ENCODE assay signal across 27 cellular contexts in the genomic region with DNA sequence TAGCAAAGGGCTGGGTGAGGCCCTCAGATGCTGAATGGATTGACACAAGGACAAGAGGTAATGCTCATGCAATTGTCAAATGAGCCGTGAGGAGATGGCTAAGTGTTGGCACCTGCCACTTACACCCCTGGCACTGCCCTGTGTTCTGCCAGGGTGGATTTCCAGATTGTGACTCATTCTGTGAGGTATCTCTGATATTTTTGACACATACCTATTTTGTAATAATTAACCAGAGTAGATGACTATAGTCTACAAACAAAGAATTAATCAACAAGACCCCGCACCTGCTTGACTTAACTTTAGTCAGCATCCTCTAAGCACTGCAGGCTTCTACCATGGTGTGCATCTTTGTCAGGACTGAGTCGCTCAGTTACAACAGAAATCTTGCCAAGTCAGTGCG.
DNase-seq lines count a peak whose midpoint lies in the region; FAIRE-seq and TF ChIP-seq lines count a peak whose summit lies in the region.
"Had no signal": no experiment of that assay in that cellular context is flagged by ENCODE, and none has a peak within 500 bp of the region (broad histone marks: within the 10 kb centered on the region; RNA-seq: fewer than 3 reads in every experiment).

No MANE protein-coding gene starts in this region.

- no peaks in the 10 kb centered on the region for H3K9me3 Mint-ChIP-seq in Calu3 (ENCODE audit: low read depth, unreplicated experiment)

- H3K36me3 Mint-ChIP-seq in Calu3 (ENCODE audit: insufficient read depth, unreplicated experiment), result no peaks in the 10 kb centered on the region
- H3K36me3 Mint-ChIP-seq: brain; CD4-positive, CD25-positive, alpha-beta regulatory T cell; naive thymus-derived CD4-positive, alpha-beta T cell had no signal

- H3K4me3 Mint-ChIP-seq in Calu3 (ENCODE audit: low read depth, unreplicated experiment), result peak overlapping the region; percentile 61
- H3K4me3 Mint-ChIP-seq: activated naive CD8-positive, alpha-beta T cell treated with anti-CD3 and anti-CD28 coated beads, Interleukin-2, amount 50 U/mL, for 24 hours; brain; endodermal cell; naive thymus-derived CD4-positive, alpha-beta T cell; T-helper 17 cell had no signal

- H3K9me3 ChIP-seq in PC-9 (ENCODE audit: insufficient read depth, low read depth), result no peaks in the 10 kb centered on the region
- H3K9me3 ChIP-seq: right lobe of liver had no signal

- peak; percentile 53 for DNase-seq in Calu3
- peak; percentile 58 for DNase-seq in NCI-H1417 treated with DMSO at 0.1 percent for 48 hours (lab: John Stamatoyannopoulos, UW)
- DNase-seq in PC-9, result peak; percentile 60 to 96
- DNase-seq in kidney tubule cell (ENCODE audit: low spot score), result peak; percentile 99
- DNase-seq in GM19239 (ENCODE audit: insufficient read length, low spot score), result no peak
- DNase-seq in HPDE6-E6E7 (ENCODE audit: extremely low spot score), result no peak
- no peak for DNase-seq in frontal cortex (ENCODE audit: low spot score in 2 of 2)
- no peak for DNase-seq in stimulated activated CD4-positive, alpha-beta T cell treated with anti-CD3 and anti-CD28 coated beads, Interleukin-15, amount 100 ng/mL, for 24 hours
- DNase-seq: activated CD4-positive, alpha-beta T cell treated with anti-CD3 and anti-CD28 coated beads, Interleukin-2, amount 50 U/mL, for 4 hours; activated effector memory CD4-positive, alpha-beta T cell treated with Interleukin-2 at 50 U/mL for 16 hours; activated naive CD8-positive, alpha-beta T cell treated with anti-CD3 and anti-CD28 coated beads, Interleukin-2, amount 50 U/mL, for 24 hours; CD4-positive, CD25-positive, alpha-beta regulatory T cell; DMS153; endodermal cell; Karpas-422; left cardiac atrium; mesendoderm; naive thymus-derived CD4-positive, alpha-beta T cell; Peyer's patch; right lobe of liver; stomach; T-helper 17 cell; WERI-Rb-1 had no signal

- H3K27ac ChIP-seq in PC-9, result peak overlapping the region; percentile 43
- H3K27ac ChIP-seq: coronary artery, Peyer's patch, right lobe of liver, stomach, tibial nerve had no signal

- CTCF ChIA-PET in Calu3 (lab: Charles Lee), result interaction anchor here (1.5 kb wide), 1 partner anchor 17 kb away, joined by 4 read pairs; no protein-coding TSS in a partner anchor
- CTCF ChIA-PET in PC-9 (lab: Charles Lee), result no interaction called here

- no peaks in the 10 kb centered on the region for H3K36me3 ChIP-seq in PC-9 (ENCODE audit: low read depth)
- H3K36me3 ChIP-seq: Peyer's patch, right lobe of liver, stomach, tibial nerve had no signal

- H3K4me3 ChIP-seq in PC-9, result no peak overlapping the region
- H3K4me3 ChIP-seq: coronary artery, GM12878, Peyer's patch, right lobe of liver, stomach, tibial nerve had no signal

- no peaks in the 10 kb centered on the region for H3K9me2 ChIP-seq in PC-9 (ENCODE audit: insufficient read depth)

- H3K4me2 ChIP-seq in PC-9, result peak overlapping the region; percentile 63

- no peaks in the 10 kb centered on the region for H3K27me3 Mint-ChIP-seq in Calu3 (ENCODE audit: unreplicated experiment)
- H3K27me3 Mint-ChIP-seq: CD4-positive, CD25-positive, alpha-beta regulatory T cell had no signal

- peaks cover 18% of the 10 kb centered on the region for H3F3A ChIP-seq in PC-9 (ENCODE audit: insufficient read depth, low read depth)

- H4K20me1 ChIP-seq in PC-9 (ENCODE audit: insufficient read depth), result no peaks in the 10 kb centered on the region

- peaks cover 27% of the 10 kb centered on the region for H3K4me1 Mint-ChIP-seq in Calu3 (ENCODE audit: low read depth, unreplicated experiment)
- H3K4me1 Mint-ChIP-seq: activated naive CD8-positive, alpha-beta T cell treated with anti-CD3 and anti-CD28 coated beads, Interleukin-2, amount 50 U/mL, for 24 hours; CD4-positive, CD25-positive, alpha-beta regulatory T cell; naive thymus-derived CD4-positive, alpha-beta T cell; T-helper 17 cell had no signal

- peak overlapping the region; percentile 84 for H3K27ac Mint-ChIP-seq in Calu3 (ENCODE audit: unreplicated experiment)
- H3K27ac Mint-ChIP-seq: activated naive CD8-positive, alpha-beta T cell treated with anti-CD3 and anti-CD28 coated beads, Interleukin-2, amount 50 U/mL, for 24 hours; CD4-positive, CD25-positive, alpha-beta regulatory T cell; endodermal cell; naive thymus-derived CD4-positive, alpha-beta T cell; T-helper 17 cell had no signal

- TF ChIP-seq CTCF in Calu3 (IDR thresholded peaks at IDR 0.05; ENCODE audit: unreplicated experiment) (no peak), PC-9 (conservative IDR thresholded peaks at IDR 0.05) (no peak)

- H3K27me3 ChIP-seq in PC-9 (ENCODE audit: insufficient read depth, low read depth), result no peaks in the 10 kb centered on the region
- H3K27me3 ChIP-seq: Peyer's patch, right lobe of liver, tibial nerve had no signal

- no peaks in the 10 kb centered on the region for H3K79me2 ChIP-seq in PC-9 (ENCODE audit: low read depth)

- H2AFZ ChIP-seq in PC-9, result no peak overlapping the region

- intact Hi-C loops in Calu3 (cut with micrococcal nuclease; ENCODE audit: unreplicated experiment) (loop anchor here (10.0 kb wide), 2 partner anchors 107 to 203 kb away; a partner anchor contains a TSS), PC-9 (cut with micrococcal nuclease; ENCODE audit: unreplicated experiment) (loop anchor here (1.0 kb wide), 1 partner anchor 9 kb away; no protein-coding TSS in a partner anchor)

- BruUV-seq in Calu3 (replicated peaks; lab: Mats Ljungman, UMichigan) (no TSS peak), PC-9 (replicated peaks; lab: Mats Ljungman, UMichigan) (no TSS peak)

- peaks cover 27% of the 10 kb centered on the region for H3K4me1 ChIP-seq in PC-9 (replicated peaks; ENCODE audit: insufficient read depth)
- H3K4me1 ChIP-seq: Peyer's patch, right lobe of liver, stomach, tibial nerve had no signal

- POLR2A ChIA-PET in PC-9 (lab: Charles Lee; ENCODE audit: unreplicated experiment), result no interaction called here

- FAIRE-seq in GM19239 (lab: Jason Lieb, UNC) (no peak), frontal cortex (lab: Jason Lieb, UNC) (no peak)
- FAIRE-seq: GM12878 had no signal

Comparison
In these comparisons a context has a peak if more than half of its experiments do, and no peak if none do; other contexts are left out.
1. DNase-seq: peak in Calu3 (single experiment), NCI-H1417 treated with DMSO at 0.1 percent for 48 hours (single experiment), PC-9 (2 of 2) and kidney tubule cell (single experiment); none in GM19239 (single experiment), HPDE6-E6E7 (single experiment), frontal cortex (0 of 2) and stimulated activated CD4-positive, alpha-beta T cell treated with anti-CD3 and anti-CD28 coated beads, Interleukin-15, amount 100 ng/mL, for 24 hours (single experiment).